In the genomic region with DNA sequence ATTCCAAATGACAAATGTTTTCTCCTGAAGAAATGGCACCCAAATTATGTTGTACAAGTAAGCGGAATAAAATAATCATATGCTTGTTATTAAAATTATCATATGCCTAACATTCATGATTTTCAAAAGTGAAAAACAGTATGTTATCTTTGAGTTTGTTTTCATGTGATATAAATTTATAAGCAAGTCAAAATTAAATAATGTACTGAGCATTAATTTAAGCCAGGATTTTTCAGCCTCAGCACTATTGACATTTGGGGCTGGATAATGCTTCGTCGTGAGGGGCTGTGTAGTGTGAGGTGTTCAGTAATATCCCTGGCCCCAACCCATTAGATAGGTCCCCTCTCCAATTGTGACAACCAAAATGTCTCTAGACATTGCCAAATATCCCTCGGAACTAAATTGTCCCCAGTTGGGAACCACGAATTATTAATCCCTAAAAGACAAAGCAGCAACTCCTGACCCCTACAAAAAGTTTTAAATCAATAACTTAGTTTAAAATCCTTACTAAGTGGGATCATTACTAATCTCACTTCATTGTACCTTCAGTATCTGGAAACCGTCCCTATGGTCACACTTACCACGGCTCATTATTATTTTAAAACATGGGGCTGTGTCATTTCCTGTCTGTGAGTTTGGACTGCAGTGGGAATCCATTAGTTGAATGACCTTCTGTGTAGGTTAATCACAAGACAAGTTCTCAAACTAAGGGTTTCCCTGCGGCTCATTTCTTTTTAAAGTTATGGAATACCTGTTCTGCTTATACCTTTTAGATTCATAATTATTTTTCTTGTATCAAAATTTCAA, we compare ENCODE assay signal across 8 cellular contexts. TPM values are rescaled to one million over a fixed set of nuclear protein-coding genes. Genes with fewer than 3 reads are reported as not detected.
DNase-seq lines count a peak whose midpoint lies in the region; ATAC-seq and TF ChIP-seq lines count a peak whose summit lies in the region.

No MANE protein-coding gene starts in this region.

- peaks cover 28% of the 10 kb centered on the region for H3K36me3 Mint-ChIP-seq in CD4-positive, alpha-beta T cell (ENCODE audit: low read depth)
- H3K36me3 Mint-ChIP-seq in T-helper 2 cell treated with Interferon-gamma antibody and Interleukin-4, amounts not matched to agents 5 μg/mL and 100 μg/mL, for 36 hours (ENCODE audit: low read depth), result peaks cover 25% of the 10 kb centered on the region

- 58 to 65% methylated on average over 8 of the region's 8 CpGs for WGBS in sigmoid colon, 2 donors

- H3K4me3 ChIP-seq in foreskin fibroblast (ENCODE audit: low read depth in 1 of 2, low read length in 2 of 2) (peak overlapping the region; percentile 80 to 90), sigmoid colon (peak overlapping the region; percentile 71 to 93 (median 84))

- peaks cover 0 to 30% (median 20%) of the 10 kb centered on the region in 4 donors for H3K4me1 ChIP-seq in sigmoid colon

- intact Hi-C loops in CD4-positive, alpha-beta T cell (cut with DNase I, micrococcal nuclease), result loop anchor here (2.0 to 10.0 kb wide), 4 partner anchors 45 to 481 kb away; partner anchors contain the start of genes C5orf34 (in 1 of the 2), PAIP1 (in 1 of the 2), TMEM267 (in 1 of the 2) and ZNF131 (in 1 of the 2)
- intact Hi-C loops in sigmoid colon (cut with DNase I), result loop anchor here (1.0 to 10.0 kb wide), 3 partner anchors 44 to 479 kb away; partner anchors contain the start of genes PAIP1, TMEM267 and ZNF131

- no peaks in the 10 kb centered on the region for H3K36me3 ChIP-seq in sigmoid colon

- no peak for ATAC-seq in CD4-positive, alpha-beta T cell (ENCODE audit: poor library complexity)

- H3K27ac ChIP-seq in CD4-positive, alpha-beta T cell (ENCODE audit: low read depth, low read length), result no peak overlapping the region
- H3K27ac ChIP-seq in sigmoid colon, result peak overlapping the region; percentile 89 to 96 (median 92)

- H3K27ac Mint-ChIP-seq in CD4-positive, alpha-beta T cell, result peak overlapping the region; percentile 87
- H3K27ac Mint-ChIP-seq in T-helper 2 cell treated with Interferon-gamma antibody and Interleukin-4, amounts not matched to agents 5 μg/mL and 100 μg/mL, for 36 hours, result peak overlapping the region; percentile 29

- POLR2A ChIA-PET in CD4-positive, alpha-beta T cell (lab: Charles Lee), result interaction anchor here (1.1 to 3.6 kb wide), 10 partner anchors 44 to 650 kb away, joined by 3 to 101 read pairs (median 13); partner anchors contain the start of genes HMGCS1, TMEM267 and ZNF131

- no peaks in the 10 kb centered on the region for H3K9me3 Mint-ChIP-seq in CD4-positive, alpha-beta T cell
- H3K9me3 Mint-ChIP-seq in T-helper 2 cell treated with Interferon-gamma antibody and Interleukin-4, amounts not matched to agents 5 μg/mL and 100 μg/mL, for 36 hours, result peaks cover 11% of the 10 kb centered on the region

- no peaks in the 10 kb centered on the region for H3K9me3 ChIP-seq in CD4-positive, alpha-beta T cell (ENCODE audit: control insufficient read depth, low read length)
- H3K9me3 ChIP-seq in sigmoid colon, result no peaks in the 10 kb centered on the region

- no peaks in the 10 kb centered on the region for H3K27me3 Mint-ChIP-seq in CD4-positive, alpha-beta T cell
- H3K27me3 Mint-ChIP-seq in T-helper 2 cell treated with Interferon-gamma antibody and Interleukin-4, amounts not matched to agents 5 μg/mL and 100 μg/mL, for 36 hours (ENCODE audit: low read depth), result no peaks in the 10 kb centered on the region

- no peak for TF ChIP-seq CTCF in CD4-positive, alpha-beta T cell (IDR thresholded peaks at IDR 0.05)
- no peak for TF ChIP-seq CTCF in foreskin fibroblast (IDR thresholded peaks at IDR 0.05; ENCODE audit: low read depth, low read length)
- no peak for TF ChIP-seq CTCF in sigmoid colon (IDR thresholded peaks at IDR 0.05)

- H3K4me1 Mint-ChIP-seq in CD4-positive, alpha-beta T cell (ENCODE audit: low read depth), result peaks cover 51% of the 10 kb centered on the region
- peaks cover 31% of the 10 kb centered on the region for H3K4me1 Mint-ChIP-seq in T-helper 2 cell treated with Interferon-gamma antibody and Interleukin-4, amounts not matched to agents 5 μg/mL and 100 μg/mL, for 36 hours (ENCODE audit: low read depth)

- TF ChIP-seq POLR2A in GM19099 (IDR thresholded peaks at IDR 0.05; ENCODE audit: extremely low read depth, insufficient read length, low read depth) (peak; percentile 4), sigmoid colon (IDR thresholded peaks at IDR 0.05) (no peak)

- peak overlapping the region; percentile 93 for H3K4me3 Mint-ChIP-seq in CD4-positive, alpha-beta T cell
- H3K4me3 Mint-ChIP-seq in T-helper 2 cell treated with Interferon-gamma antibody and Interleukin-4, amounts not matched to agents 5 μg/mL and 100 μg/mL, for 36 hours, result peak overlapping the region; percentile 94

- no peak for DNase-seq in CD4-positive, alpha-beta T cell
- DNase-seq in HuH-7.5 (ENCODE audit: low spot score) (peak; percentile 28), foreskin fibroblast (peak; percentile 47 to 63), sigmoid colon (no peak), RKO (ENCODE audit: low spot score) (no peak)
- DNase-seq in T-helper 2 cell treated with Interferon-gamma antibody and Interleukin-4, amounts not matched to agents 5 μg/mL and 100 μg/mL, for 36 hours (ENCODE audit: low spot score), result no peak
- DNase-seq in stimulated activated CD4-positive, alpha-beta T cell treated with anti-CD3 and anti-CD28 coated beads, Interleukin-4, amount 100 ng/mL, for 4 hours, result no peak

- H3K27me3 ChIP-seq in CD4-positive, alpha-beta T cell (ENCODE audit: control insufficient read depth, insufficient read depth, low read length), result no peaks in the 10 kb centered on the region
- H3K27me3 ChIP-seq in sigmoid colon, result no peaks in the 10 kb centered on the region

- CTCF ChIA-PET in CD4-positive, alpha-beta T cell (lab: Charles Lee), result interaction anchor here (2.5 kb wide), 1 partner anchor 117 kb away, joined by 11 read pairs; the partner anchor contains the start of gene TMEM267

- TF ChIP-seq EP300 in sigmoid colon (IDR thresholded peaks at IDR 0.05), result no peak

RNA-seq across cellular contexts. Expression of gene NNT, which starts 1.3 kb away (rescaled TPM):
- 10 to 100 TPM; 22.3 to 23.5 TPM for total RNA-seq in CD4-positive, alpha-beta T cell
- 10 to 100 TPM; 48.5 to 80.3 (median 73.7) TPM for total RNA-seq in sigmoid colon
- 10 to 100 TPM; 15.7 to 28.8 (median 16.8) TPM for polyA plus RNA-seq in sigmoid colon

RNA-seq across cellular contexts. Expression of gene PAIP1, which starts 44.8 kb away (rescaled TPM):
- total RNA-seq in CD4-positive, alpha-beta T cell, result 10 to 100 TPM; 33.9 to 35.1 TPM
- total RNA-seq in sigmoid colon, result 100 to 1,000 TPM in 3 of 4 donors, 10 to 100 TPM in 1; 89.9 to 123 (median 112) TPM
- 10 to 100 TPM; 37.9 to 67.3 (median 55.0) TPM for polyA plus RNA-seq in sigmoid colon

Comparison
In these comparisons a context has a peak if more than half of its experiments do, and no peak if none do; other contexts are left out.
1. DNase-seq: peak in HuH-7.5 (single experiment) and foreskin fibroblast (2 of 2); none in CD4-positive, alpha-beta T cell (0 of 10), T-helper 2 cell treated with Interferon-gamma antibody and Interleukin-4, amounts not matched to agents 5 μg/mL and 100 μg/mL, for 36 hours (single experiment), sigmoid colon (single experiment), stimulated activated CD4-positive, alpha-beta T cell treated with anti-CD3 and anti-CD28 coated beads, Interleukin-4, amount 100 ng/mL, for 4 hours (0 of 2) and RKO (single experiment).